ENCODE assay signal across 1 cellular context in the genomic region with DNA sequence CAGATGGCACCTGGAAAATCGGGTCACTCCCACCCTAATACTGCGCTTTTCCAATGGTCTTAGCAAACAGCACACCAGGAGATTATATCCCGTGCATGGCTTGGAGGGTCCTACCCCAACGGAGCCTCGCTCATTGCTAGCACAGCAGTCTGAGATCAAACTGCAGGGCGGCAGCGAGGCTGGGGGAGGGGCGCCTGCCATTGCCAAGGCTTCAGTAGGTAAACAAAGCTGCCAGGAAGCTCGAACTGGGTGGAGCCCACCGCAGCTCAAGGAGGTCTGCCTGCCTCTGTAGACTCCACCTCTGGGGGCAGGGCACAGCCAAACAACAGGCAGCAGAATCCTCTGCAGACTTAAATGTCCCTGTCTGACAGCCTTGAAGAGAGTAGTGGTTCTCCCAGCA.
TF ChIP-seq lines count a peak whose summit lies in the region.
"Not testable (repeated sequence)": the region's sequence is repeated elsewhere in the genome, so short reads cannot be mapped to it uniquely, and the experiment has no call there.

No MANE protein-coding gene starts in this region.

TF ChIP-seq in HepG2, 621 proteins besides CTCF, POLR2A, EP300 and RAD21 (continued from another document):
- TF ChIP-seq, protein P1, sequence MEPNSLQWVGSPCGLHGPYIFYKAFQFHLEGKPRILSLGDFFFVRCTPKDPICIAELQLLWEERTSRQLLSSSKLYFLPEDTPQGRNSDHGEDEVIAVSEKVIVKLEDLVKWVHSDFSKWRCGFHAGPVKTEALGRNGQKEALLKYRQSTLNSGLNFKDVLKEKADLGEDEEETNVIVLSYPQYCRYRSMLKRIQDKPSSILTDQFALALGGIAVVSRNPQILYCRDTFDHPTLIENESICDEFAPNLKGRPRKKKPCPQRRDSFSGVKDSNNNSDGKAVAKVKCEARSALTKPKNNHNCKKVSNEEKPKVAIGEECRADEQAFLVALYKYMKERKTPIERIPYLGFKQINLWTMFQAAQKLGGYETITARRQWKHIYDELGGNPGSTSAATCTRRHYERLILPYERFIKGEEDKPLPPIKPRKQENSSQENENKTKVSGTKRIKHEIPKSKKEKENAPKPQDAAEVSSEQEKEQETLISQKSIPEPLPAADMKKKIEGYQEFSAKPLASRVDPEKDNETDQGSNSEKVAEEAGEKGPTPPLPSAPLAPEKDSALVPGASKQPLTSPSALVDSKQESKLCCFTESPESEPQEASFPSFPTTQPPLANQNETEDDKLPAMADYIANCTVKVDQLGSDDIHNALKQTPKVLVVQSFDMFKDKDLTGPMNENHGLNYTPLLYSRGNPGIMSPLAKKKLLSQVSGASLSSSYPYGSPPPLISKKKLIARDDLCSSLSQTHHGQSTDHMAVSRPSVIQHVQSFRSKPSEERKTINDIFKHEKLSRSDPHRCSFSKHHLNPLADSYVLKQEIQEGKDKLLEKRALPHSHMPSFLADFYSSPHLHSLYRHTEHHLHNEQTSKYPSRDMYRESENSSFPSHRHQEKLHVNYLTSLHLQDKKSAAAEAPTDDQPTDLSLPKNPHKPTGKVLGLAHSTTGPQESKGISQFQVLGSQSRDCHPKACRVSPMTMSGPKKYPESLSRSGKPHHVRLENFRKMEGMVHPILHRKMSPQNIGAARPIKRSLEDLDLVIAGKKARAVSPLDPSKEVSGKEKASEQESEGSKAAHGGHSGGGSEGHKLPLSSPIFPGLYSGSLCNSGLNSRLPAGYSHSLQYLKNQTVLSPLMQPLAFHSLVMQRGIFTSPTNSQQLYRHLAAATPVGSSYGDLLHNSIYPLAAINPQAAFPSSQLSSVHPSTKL (CRISPR knock-in tag; IDR thresholded peaks at IDR 0.05) = 0 out of 2 replicates have a peak, but pooled peaks have one; percentile 26
- not testable (repeated sequence) for TF ChIP-seq FOXA1 (IDR thresholded peaks at IDR 0.05)
- TF ChIP-seq FOXA1 (CRISPR knock-in tag; IDR thresholded peaks at IDR 0.05) = 0 out of 2 replicates have a peak, but pooled peaks have one; percentile 26
- peak; percentile 84 for TF ChIP-seq ZNF281 (CRISPR knock-in tag; IDR thresholded peaks at IDR 0.05; ENCODE audit: borderline replicate concordance)
